ENCODE assay signal across 14 cellular contexts in the genomic region with DNA sequence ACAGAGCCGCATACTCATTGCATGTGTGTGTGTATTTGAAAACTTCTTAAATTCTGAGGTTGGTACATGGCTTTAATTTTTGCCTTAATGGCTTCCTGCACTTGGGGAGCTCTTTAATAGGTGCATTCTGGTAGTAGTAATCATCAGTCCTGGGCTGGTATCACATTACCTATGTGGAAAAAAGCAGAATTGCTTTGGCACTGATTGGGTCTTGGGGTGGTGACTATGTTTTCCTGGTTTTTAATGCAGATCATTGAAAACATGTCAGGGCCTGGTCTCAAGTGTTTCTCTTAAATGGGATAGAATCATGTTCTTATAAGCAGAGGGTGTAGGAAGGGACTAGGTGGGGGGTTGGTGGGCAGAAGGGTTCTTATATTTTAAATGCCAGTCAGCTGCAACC.
A peak's percentile ranks its signal among the peaks of the same experiment; 100 is the strongest.
DNase-seq lines count a peak whose midpoint lies in the region; ATAC-seq and TF ChIP-seq lines count a peak whose summit lies in the region.
"Had no signal": no experiment of that assay in that cellular context is flagged by ENCODE, and none has a peak within 500 bp of the region (broad histone marks: within the 10 kb centered on the region; RNA-seq: fewer than 3 reads in every experiment).

No MANE protein-coding gene starts in this region.

- DNase-seq in NCI-H1417 (lab: John Stamatoyannopoulos, UW), result peak in 2 of 3 experiments; percentile 64 to 77
- no peak for DNase-seq in NCI-H1417 treated with DMSO at 0.1 percent for 48 hours (lab: John Stamatoyannopoulos, UW)
- DNase-seq in NCI-H1436 treated with DMSO at 0.1 percent for 48 hours (lab: John Stamatoyannopoulos, UW), result peak; percentile 78
- peak; percentile 56 for DNase-seq in NCI-H2171 (lab: John Stamatoyannopoulos, UW)
- DNase-seq in 8988T, result no peak
- no peak for DNase-seq in omental fat pad (ENCODE audit: low spot score)
- no peak for DNase-seq in NCI-H446 (lab: John Stamatoyannopoulos, UW)
- DNase-seq: H9, Karpas-422, MM.1S, NCI-H526, PC-9, T-helper 1 cell had no signal

- TF ChIP-seq CTCF in omental fat pad (IDR thresholded peaks at IDR 0.05), result no peak

- peak; percentile 70 for ATAC-seq in esophagus mucosa
- ATAC-seq in omental fat pad (ENCODE audit: low FRiP score), result no peak

Comparison
In these comparisons a context has a peak if more than half of its experiments do, and no peak if none do; other contexts are left out.
1. DNase-seq: peak in NCI-H1417 (2 of 3), NCI-H1436 treated with DMSO at 0.1 percent for 48 hours (single experiment) and NCI-H2171 (single experiment); none in NCI-H1417 treated with DMSO at 0.1 percent for 48 hours (single experiment), 8988T (single experiment), omental fat pad (single experiment) and NCI-H446 (0 of 2).